ENCODE assay signal across 12 cellular contexts in the genomic region with DNA sequence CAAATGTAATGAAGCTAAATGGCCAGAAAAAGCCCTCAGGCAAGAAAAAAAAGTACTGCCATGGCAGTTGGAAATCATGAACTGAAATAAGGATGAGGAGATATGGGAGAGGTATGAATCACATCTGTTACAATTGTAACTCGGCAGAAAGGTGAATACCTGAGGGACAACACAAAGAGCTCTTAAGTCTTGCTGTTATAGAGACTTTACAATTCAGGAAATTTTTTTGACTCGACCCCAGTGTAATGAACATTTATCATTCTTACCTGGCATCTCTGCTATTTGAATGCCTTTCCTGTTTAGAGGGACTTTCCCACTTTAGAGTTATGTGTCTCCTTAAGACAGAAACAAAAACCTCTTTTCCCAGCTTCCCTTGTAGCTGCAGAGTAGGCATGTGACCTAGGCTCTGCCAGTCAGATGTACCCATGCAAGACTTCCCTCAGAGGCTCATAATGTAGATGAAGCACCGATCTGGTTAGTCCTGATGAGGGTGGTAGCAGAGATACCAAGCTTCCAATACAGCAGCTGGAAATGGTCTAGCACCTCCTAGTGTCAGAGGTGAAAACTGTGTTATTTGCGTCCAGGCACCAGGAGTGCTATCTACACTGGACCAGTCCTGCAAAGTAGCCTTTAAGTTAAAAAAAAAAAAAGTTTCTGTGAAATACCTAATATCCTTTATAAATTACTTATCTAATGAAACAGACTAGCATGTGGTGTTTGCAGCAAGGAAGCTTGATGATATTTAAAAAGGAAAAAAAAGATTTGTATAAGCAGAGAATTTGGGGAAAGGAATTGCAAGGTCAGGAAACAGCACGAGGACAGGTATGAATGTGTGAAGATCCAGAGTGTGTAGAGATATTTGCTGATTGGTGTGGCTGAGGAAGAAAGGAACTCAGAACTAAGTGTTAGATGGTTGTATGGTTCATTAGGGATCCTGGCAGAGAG.
DNase-seq lines count a peak whose midpoint lies in the region; FAIRE-seq and TF ChIP-seq lines count a peak whose summit lies in the region.
"Had no signal": no experiment of that assay in that cellular context is flagged by ENCODE, and none has a peak within 500 bp of the region (broad histone marks: within the 10 kb centered on the region; RNA-seq: fewer than 3 reads in every experiment).

No MANE protein-coding gene starts in this region.

- no peak overlapping the region for H3K4me3 ChIP-seq in AG10803 (ENCODE audit: low read length)
- H3K4me3 ChIP-seq in GM12875 (ENCODE audit: low read depth, low read length) = no peak overlapping the region
- H3K4me3 ChIP-seq: ovary had no signal

- TF ChIP-seq CTCF in AG10803 (conservative IDR thresholded peaks at IDR 0.05; ENCODE audit: low read length) (peak; percentile 34), GM12875 (IDR thresholded peaks at IDR 0.05; ENCODE audit: borderline replicate concordance, insufficient read depth, low read depth, low read length) (peak; percentile 51; the same call in 1 of the 2 replicates)

- DNase-seq in AG10803 (ENCODE audit: low read depth) (no peak), RCC 7860 (ENCODE audit: low spot score) (peak; percentile 26), iPS-NIHi11 (ENCODE audit: low spot score) (peak; percentile 77), NCI-H2107 treated with DMSO at 0.1 percent for 48 hours (lab: John Stamatoyannopoulos, UW; ENCODE audit: unreplicated experiment) (no peak), foreskin melanocyte (no peak), medulla oblongata (ENCODE audit: extremely low spot score) (no peak)
- no peak for DNase-seq in activated CD4-positive, alpha-beta T cell treated with anti-CD3 and anti-CD28 coated beads for 4 hours
- DNase-seq: activated gamma-delta T cell treated with Interleukin-2 at 50 U/mL for 16 hours, foreskin fibroblast, ovary had no signal

- FAIRE-seq in RCC 7860 (lab: Jason Lieb, UNC) = no peak
- FAIRE-seq: H54 had no signal

Comparison
In these comparisons a context has a peak if more than half of its experiments do, and no peak if none do; other contexts are left out.
1. DNase-seq: peak in RCC 7860 (single experiment) and iPS-NIHi11 (single experiment); none in AG10803 (single experiment), NCI-H2107 treated with DMSO at 0.1 percent for 48 hours (single experiment), foreskin melanocyte (single experiment), activated CD4-positive, alpha-beta T cell treated with anti-CD3 and anti-CD28 coated beads for 4 hours (0 of 2) and medulla oblongata (single experiment).